ENCODE assay signal across 9 cellular contexts in the genomic region with DNA sequence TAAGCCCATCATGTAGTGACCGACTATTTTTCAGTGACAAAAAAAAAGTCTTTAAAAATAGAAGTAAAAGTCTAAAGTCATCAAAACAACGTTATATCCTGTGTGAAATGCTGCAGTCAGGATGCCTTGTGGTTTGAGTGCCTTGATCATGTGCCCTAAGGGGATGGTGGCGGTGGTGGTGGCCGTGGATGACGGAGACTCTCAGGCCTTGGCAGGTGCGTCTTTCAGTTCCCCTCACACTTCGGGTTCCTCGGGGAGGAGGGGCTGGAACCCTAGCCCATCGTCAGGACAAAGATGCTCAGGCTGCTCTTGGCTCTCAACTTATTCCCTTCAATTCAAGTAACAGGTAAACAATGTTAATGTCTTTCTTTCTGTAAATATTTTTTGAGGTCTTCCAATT. TPM values are rescaled to one million over a fixed set of nuclear protein-coding genes. Genes with fewer than 3 reads are reported as not detected.
A peak's percentile ranks its signal among the peaks of the same experiment; 100 is the strongest.
DNase-seq lines count a peak whose midpoint lies in the region; ATAC-seq, FAIRE-seq and TF ChIP-seq lines count a peak whose summit lies in the region.
"Had no signal": no experiment of that assay in that cellular context is flagged by ENCODE, and none has a peak within 500 bp of the region (broad histone marks: within the 10 kb centered on the region; RNA-seq: fewer than 3 reads in every experiment).

A gene (plus strand): TSS at position 237 of the 400 bp plus-strand sequence. CDS start 58 bp downstream, at position 295.

- DNase-seq in activated CD4-positive, CD25-positive, alpha-beta regulatory T cell treated with anti-CD3 and anti-CD28 coated beads, Interleukin-2, amount 50 U/mL, for 72 hours: peak; percentile 83
- peak; percentile 82 to 87 (median 86) for DNase-seq in effector memory CD8-positive, alpha-beta T cell
- peak; percentile 49 to 74 for DNase-seq in stimulated activated CD8-positive, alpha-beta memory T cell treated with anti-CD3 and anti-CD28 coated beads, Interleukin-4, amount 100 ng/mL, for 1 hour (ENCODE audit: low read depth in 2 of 2, low spot score in 1 of 2)
- DNase-seq in RCC 7860 (ENCODE audit: low spot score) (no peak), osteoblast (ENCODE audit: insufficient read length, low spot score, missing footprints) (no peak), glutamatergic neuron (no peak)

- H3K27ac Mint-ChIP-seq in effector memory CD8-positive, alpha-beta T cell: peak within 1 kb of the TSS; percentile 98 to 99
- no peak within 1 kb of the TSS for H3K27ac Mint-ChIP-seq in glutamatergic neuron (ENCODE audit: unreplicated experiment)

- no peaks in the 10 kb centered on the region for H3K4me1 ChIP-seq in osteoblast (ENCODE audit: insufficient read depth, low read length)

- H3K79me2 ChIP-seq in osteoblast (ENCODE audit: insufficient read depth, low read length): no peaks in the 10 kb centered on the region

- H3K36me3 Mint-ChIP-seq in effector memory CD8-positive, alpha-beta T cell (ENCODE audit: insufficient read depth): peaks cover 46% of the 10 kb centered on the region
- no peaks in the 10 kb centered on the region for H3K36me3 Mint-ChIP-seq in glutamatergic neuron (ENCODE audit: unreplicated experiment)

- H3K9me3 Mint-ChIP-seq in effector memory CD8-positive, alpha-beta T cell: peaks cover 0 to 7% of the 10 kb centered on the region in 2 donors
- H3K9me3 Mint-ChIP-seq in glutamatergic neuron (ENCODE audit: unreplicated experiment): peaks cover 2% of the 10 kb centered on the region

- no peak for TF ChIP-seq CTCF in osteoblast (IDR thresholded peaks at IDR 0.05; ENCODE audit: extremely low read depth, low read depth, low read length)
- no peak for TF ChIP-seq CTCF in glutamatergic neuron (IDR thresholded peaks at IDR 0.05; ENCODE audit: partially characterized antibody, unreplicated experiment)

- ATAC-seq in GM18867 (IDR thresholded peaks at IDR 0.05; ENCODE audit: unreplicated experiment): peak; percentile 99
- peak; percentile 99 for ATAC-seq in HG03045 (IDR thresholded peaks at IDR 0.05; ENCODE audit: unreplicated experiment)
- peak; percentile 91 for ATAC-seq in effector memory CD8-positive, alpha-beta T cell (replicated peaks)

- H3K9me3 ChIP-seq in osteoblast (ENCODE audit: low read depth, low read length): no peaks in the 10 kb centered on the region

- FAIRE-seq in RCC 7860 (lab: Jason Lieb, UNC): no peak

- no peak within 1 kb of the TSS for H3K4me2 ChIP-seq in osteoblast (ENCODE audit: insufficient read depth, low read length)

- peak within 1 kb of the TSS; percentile 87 to 90 for H3K4me3 Mint-ChIP-seq in effector memory CD8-positive, alpha-beta T cell
- no peak within 1 kb of the TSS for H3K4me3 Mint-ChIP-seq in glutamatergic neuron (ENCODE audit: unreplicated experiment)

- H3K4me1 Mint-ChIP-seq in effector memory CD8-positive, alpha-beta T cell (ENCODE audit: low read depth in 2 of 2): peaks cover 40 to 58% of the 10 kb centered on the region in 2 donors
- H3K4me1 Mint-ChIP-seq in glutamatergic neuron (ENCODE audit: low read depth, unreplicated experiment): no peaks in the 10 kb centered on the region

- no peaks in the 10 kb centered on the region for H3K27me3 Mint-ChIP-seq in effector memory CD8-positive, alpha-beta T cell
- H3K27me3 Mint-ChIP-seq in glutamatergic neuron (ENCODE audit: unreplicated experiment): no peaks in the 10 kb centered on the region

- H3K27ac ChIP-seq in osteoblast (ENCODE audit: low read depth, low read length): no peak within 1 kb of the TSS

- H3K27me3 ChIP-seq in osteoblast (ENCODE audit: insufficient read depth, low read length): no peaks in the 10 kb centered on the region

- no peaks in the 10 kb centered on the region for H4K20me1 ChIP-seq in osteoblast (ENCODE audit: insufficient read depth, low read length)

- H3K36me3 ChIP-seq in osteoblast (ENCODE audit: insufficient read depth, low read length): no peaks in the 10 kb centered on the region

- no peak within 1 kb of the TSS for H3K4me3 ChIP-seq in osteoblast (ENCODE audit: insufficient read depth, low read length)

- no peak within 1 kb of the TSS for H2AFZ ChIP-seq in osteoblast (ENCODE audit: low read length)

RNA-seq across cellular contexts. Expression of the gene that starts here (rescaled TPM):
- total RNA-seq in osteoblast: not detected in 2 replicates
- total RNA-seq in glutamatergic neuron (ENCODE audit: unreplicated experiment): not detected
- total RNA-seq: fibroblast of villous mesenchyme had no signal

Comparison
In these comparisons a context has a peak if more than half of its experiments do, and no peak if none do; other contexts are left out.
1. DNase-seq: peak in activated CD4-positive, CD25-positive, alpha-beta regulatory T cell treated with anti-CD3 and anti-CD28 coated beads, Interleukin-2, amount 50 U/mL, for 72 hours (single experiment), effector memory CD8-positive, alpha-beta T cell (3 of 3) and stimulated activated CD8-positive, alpha-beta memory T cell treated with anti-CD3 and anti-CD28 coated beads, Interleukin-4, amount 100 ng/mL, for 1 hour (2 of 2); none in RCC 7860 (single experiment), osteoblast (single experiment) and glutamatergic neuron (single experiment).
2. Peak in every context shown above with its lines, with median percentiles within 50 percentile points of each other: ATAC-seq.